In genomic region chr19:1936430-1936829, GRCh38 we compare ENCODE assay signal across 20 cellular contexts. TPM values are rescaled to one million over a fixed set of nuclear protein-coding genes. Genes with fewer than 3 reads are reported as not detected.
DNase-seq lines count a peak whose midpoint lies in the region; ATAC-seq, FAIRE-seq and TF ChIP-seq lines count a peak whose summit lies in the region.
"Had no signal": no experiment of that assay in that cellular context is flagged by ENCODE, and none has a peak within 500 bp of the region (broad histone marks: within the 10 kb centered on the region; RNA-seq: fewer than 3 reads in every experiment).

No MANE protein-coding gene starts in this region.

- H3K27ac ChIP-seq in gastrocnemius medialis = peak overlapping the region; percentile 49 to 79 (median 74)
- no peak overlapping the region for H3K27ac ChIP-seq in small intestine (ENCODE audit: low read depth in 1 of 2, low read length in 1 of 2)
- H3K27ac ChIP-seq: 22Rv1, BLaER1, SK-N-MC, upper lobe of right lung had no signal

- peak overlapping the region; percentile 62 for H3K27ac Mint-ChIP-seq in T-helper 1 cell treated with Interleukin-12 subunit alpha and Interleukin-12 subunit beta and Interleukin-4 antibody, amounts not matched to agents 30 μg/mL and 1 μg/mL, for 36 hours
- H3K27ac Mint-ChIP-seq in central memory CD8-positive, alpha-beta T cell (ENCODE audit: low read depth) = peak overlapping the region; percentile 1
- H3K27ac Mint-ChIP-seq: activated CD4-positive, alpha-beta memory T cell treated with anti-CD3 and anti-CD28 coated beads, Interleukin-2, amount 10 ng/mL, durations not matched to agents 7 days and 5 days; activated T-cell treated with anti-CD3 and anti-CD28 coated beads, Interleukin-2, amount 50 U/mL, for 72 hours; endodermal cell had no signal

- H3K27me3 Mint-ChIP-seq in T-helper 1 cell treated with Interleukin-12 subunit alpha and Interleukin-12 subunit beta and Interleukin-4 antibody, amounts not matched to agents 30 μg/mL and 1 μg/mL, for 36 hours (ENCODE audit: low read depth) = no peaks in the 10 kb centered on the region
- no peaks in the 10 kb centered on the region for H3K27me3 Mint-ChIP-seq in central memory CD8-positive, alpha-beta T cell
- H3K27me3 Mint-ChIP-seq: activated CD4-positive, alpha-beta memory T cell treated with anti-CD3 and anti-CD28 coated beads, Interleukin-2, amount 10 ng/mL, durations not matched to agents 7 days and 5 days had no signal

- peaks cover 19% of the 10 kb centered on the region for H3K9me3 Mint-ChIP-seq in T-helper 1 cell treated with Interleukin-12 subunit alpha and Interleukin-12 subunit beta and Interleukin-4 antibody, amounts not matched to agents 30 μg/mL and 1 μg/mL, for 36 hours
- H3K9me3 Mint-ChIP-seq in central memory CD8-positive, alpha-beta T cell = no peaks in the 10 kb centered on the region

- no peaks in the 10 kb centered on the region for H3K36me3 ChIP-seq in gastrocnemius medialis
- no peaks in the 10 kb centered on the region for H3K36me3 ChIP-seq in small intestine (ENCODE audit: control insufficient read depth in 2 of 2, insufficient read depth in 2 of 2, low read length in 2 of 2)
- H3K36me3 ChIP-seq: upper lobe of right lung had no signal

- no peak for DNase-seq in T-helper 1 cell
- DNase-seq in central memory CD8-positive, alpha-beta T cell (ENCODE audit: low spot score in 2 of 2) = no peak
- no peak for DNase-seq in gastrocnemius medialis
- DNase-seq in epidermal melanocyte (ENCODE audit: insufficient read length, low spot score) = no peak
- no peak for DNase-seq in small intestine
- DNase-seq: activated CD4-positive, alpha-beta memory T cell treated with anti-CD3 and anti-CD28 coated beads, Interleukin-2, amount 10 ng/mL, durations not matched to agents 7 days and 5 days; activated T-cell treated with anti-CD3 and anti-CD28 coated beads, Interleukin-2, amount 50 U/mL, for 72 hours; DMS79; endodermal cell; HCEC 1CT; stimulated activated naive CD4-positive, alpha-beta T cell treated with Interleukin-2 at 50 U/mL for 16 hours had no signal

- H3K36me3 Mint-ChIP-seq in T-helper 1 cell treated with Interleukin-12 subunit alpha and Interleukin-12 subunit beta and Interleukin-4 antibody, amounts not matched to agents 30 μg/mL and 1 μg/mL, for 36 hours (ENCODE audit: low read depth) = peaks cover 26% of the 10 kb centered on the region
- H3K36me3 Mint-ChIP-seq in central memory CD8-positive, alpha-beta T cell (ENCODE audit: insufficient read depth) = peaks cover 18% of the 10 kb centered on the region

- TF ChIP-seq POLR2A in gastrocnemius medialis (IDR thresholded peaks at IDR 0.05) = no peak

- peaks cover 22% of the 10 kb centered on the region for H3K4me1 Mint-ChIP-seq in T-helper 1 cell treated with Interleukin-12 subunit alpha and Interleukin-12 subunit beta and Interleukin-4 antibody, amounts not matched to agents 30 μg/mL and 1 μg/mL, for 36 hours (ENCODE audit: low read depth)
- H3K4me1 Mint-ChIP-seq in central memory CD8-positive, alpha-beta T cell = peaks cover 30% of the 10 kb centered on the region

- TF ChIP-seq CTCF in gastrocnemius medialis (IDR thresholded peaks at IDR 0.05 in 4 of 5, conservative IDR thresholded peaks at IDR 0.05 in 1 of 5) = no peak

- H3K4me1 ChIP-seq in gastrocnemius medialis (peaks cover 14 to 15% of the 10 kb centered on the region in 2 donors), small intestine (ENCODE audit: control insufficient read depth in 2 of 2, insufficient read depth in 1 of 2, low read depth in 1 of 2, low read length in 1 of 2) (peaks cover 0 to 3% of the 10 kb centered on the region in 2 donors)

- intact Hi-C loops in gastrocnemius medialis (cut with DNase I; ENCODE audit: low total_unique reads) = no loop called here

- H3K4me3 ChIP-seq in gastrocnemius medialis = no peak overlapping the region
- no peak overlapping the region for H3K4me3 ChIP-seq in small intestine (ENCODE audit: low read depth in 1 of 2, low read length in 2 of 2)
- H3K4me3 ChIP-seq: BLaER1, mucosa of descending colon, SK-N-MC, upper lobe of right lung had no signal

- ATAC-seq in central memory CD8-positive, alpha-beta T cell (replicated peaks; ENCODE audit: extremely low read depth, poor library complexity, severe bottlenecking) = no peak
- no peak for ATAC-seq in gastrocnemius medialis
- ATAC-seq: activated T-cell treated with anti-CD3 and anti-CD28 coated beads, Interleukin-2, amount 50 U/mL, for 72 hours; left cardiac atrium; Panc1; upper lobe of right lung had no signal

- in situ Hi-C loops in gastrocnemius medialis (cut with MboI; ENCODE audit: low sequenced_read_pairs in 4 of 4) = loop anchor here in 2 of 4 donors (10.0 kb wide), 2 partner anchors 128 to 138 kb away; no protein-coding TSS in a partner anchor

- no peaks in the 10 kb centered on the region for H3K27me3 ChIP-seq in gastrocnemius medialis
- H3K27me3 ChIP-seq in small intestine (ENCODE audit: control insufficient read depth in 2 of 2, insufficient read depth in 2 of 2, low read length in 2 of 2) = no peaks in the 10 kb centered on the region
- H3K27me3 ChIP-seq: BLaER1, upper lobe of right lung had no signal

- H3K9me3 ChIP-seq in gastrocnemius medialis (no peaks in the 10 kb centered on the region), small intestine (ENCODE audit: control insufficient read depth, low read depth) (no peaks in the 10 kb centered on the region)
- H3K9me3 ChIP-seq: mucosa of descending colon, upper lobe of right lung had no signal

- FAIRE-seq in small intestine (lab: Jason Lieb, UNC) = no peak
- FAIRE-seq: GM18507 had no signal

- H3K4me3 Mint-ChIP-seq in T-helper 1 cell treated with Interleukin-12 subunit alpha and Interleukin-12 subunit beta and Interleukin-4 antibody, amounts not matched to agents 30 μg/mL and 1 μg/mL, for 36 hours = no peak overlapping the region
- no peak overlapping the region for H3K4me3 Mint-ChIP-seq in central memory CD8-positive, alpha-beta T cell
- H3K4me3 Mint-ChIP-seq: activated CD4-positive, alpha-beta memory T cell treated with anti-CD3 and anti-CD28 coated beads, Interleukin-2, amount 10 ng/mL, durations not matched to agents 7 days and 5 days; activated T-cell treated with anti-CD3 and anti-CD28 coated beads, Interleukin-2, amount 50 U/mL, for 72 hours; endodermal cell had no signal

- 83 to 93% (median 92%) methylated on average over 3 of the region's 3 CpGs for WGBS in small intestine, 3 donors

RNA-seq across cellular contexts. Expression of gene CSNK1G2, which starts 4.5 kb away (rescaled TPM):
- 10 to 100 TPM; 37.9 to 42.9 (median 38.1) TPM for total RNA-seq in gastrocnemius medialis
- 10 to 100 TPM; 31.3 to 52.8 (median 35.7) TPM for polyA plus RNA-seq in small intestine

RNA-seq across cellular contexts. Expression of gene ADAT3, which starts 31.2 kb away (rescaled TPM):
- 1 to 10 TPM; 2.1 to 3.6 (median 3.1) TPM for total RNA-seq in gastrocnemius medialis
- 10 to 100 TPM; 10.4 to 38.1 (median 35.8) TPM for polyA plus RNA-seq in small intestine

RNA-seq across cellular contexts. Expression of gene SCAMP4, which starts 31.2 kb away (rescaled TPM):
- 10 to 100 TPM; 18.8 to 38.4 (median 26.7) TPM for total RNA-seq in gastrocnemius medialis
- 10 to 100 TPM; 31.3 to 39.4 (median 36.9) TPM for polyA plus RNA-seq in small intestine

RNA-seq across cellular contexts. Expression of gene ABHD17A, which starts 51.1 kb away (rescaled TPM):
- 10 to 100 TPM; 49.4 to 87.7 (median 70.8) TPM for total RNA-seq in gastrocnemius medialis
- polyA plus RNA-seq in small intestine = 10 to 100 TPM; 52.6 to 79.6 (median 71.3) TPM

Comparison
In these comparisons a context has a peak if more than half of its experiments do, and no peak if none do; other contexts are left out.
1. H3K27ac ChIP-seq: peak in gastrocnemius medialis (4 of 4); none in small intestine (0 of 2).